In genomic region chr12:122984612-122985358, GRCh38 we compare ENCODE assay signal across 11 cellular contexts. TPM values are rescaled to one million over a fixed set of nuclear protein-coding genes. Genes with fewer than 3 reads are reported as not detected.
A peak's percentile ranks its signal among the peaks of the same experiment; 100 is the strongest.
DNase-seq lines count a peak whose midpoint lies in the region; ATAC-seq and TF ChIP-seq lines count a peak whose summit lies in the region.
"Had no signal": no experiment of that assay in that cellular context is flagged by ENCODE, and none has a peak within 500 bp of the region (broad histone marks: within the 10 kb centered on the region; RNA-seq: fewer than 3 reads in every experiment).

No MANE protein-coding gene starts in this region.

- H3K9ac ChIP-seq in parathyroid adenoma, result peak overlapping the region; percentile 61

- peaks cover 7% of the 10 kb centered on the region for H3K79me2 ChIP-seq in parathyroid adenoma

- H3K4me3 ChIP-seq in parathyroid adenoma (ENCODE audit: low read depth, low read length), result no peak overlapping the region

- H3K27me3 Mint-ChIP-seq in CD4-positive, alpha-beta T cell, result no peaks in the 10 kb centered on the region
- no peaks in the 10 kb centered on the region for H3K27me3 Mint-ChIP-seq in WTC11 (ENCODE audit: low read depth)

- no peaks in the 10 kb centered on the region for H3K36me3 ChIP-seq in parathyroid adenoma (ENCODE audit: control insufficient read depth, insufficient read depth, low read length)

- no peak for DNase-seq in CD4-positive, alpha-beta T cell
- DNase-seq in WTC11 (ENCODE audit: low spot score) (no peak), head of caudate nucleus (peak in 28 of 42 donors; percentile 27 to 70 (median 50)), NCI-H2081 (lab: John Stamatoyannopoulos, UW) (no peak), HUDEP-2 (lab: John Stamatoyannopoulos, UW; ENCODE audit: unreplicated experiment in 76 of 76) (no peak)
- DNase-seq: GOT3, NCI-H1694 had no signal

- CTCF ChIA-PET in CD4-positive, alpha-beta T cell (lab: Charles Lee), result interaction anchor here (0.5 kb wide), 1 partner anchor 34 kb away, joined by 3 read pairs; no protein-coding TSS in a partner anchor
- CTCF ChIA-PET in WTC11 (lab: Charles Lee), result interaction anchor here (0.8 to 1.1 kb wide), 2 partner anchors 11 to 254 kb away, joined by 3 read pairs; no protein-coding TSS in a partner anchor

- H3K36me3 Mint-ChIP-seq in CD4-positive, alpha-beta T cell (ENCODE audit: low read depth), result peaks cover 47% of the 10 kb centered on the region
- H3K36me3 Mint-ChIP-seq in WTC11, result peaks cover 4% of the 10 kb centered on the region; the same call in 1 of the 2 replicates

- H2AFZ ChIP-seq in parathyroid adenoma, result peak overlapping the region; percentile 88

- peak overlapping the region; percentile 26 for H3K4me2 ChIP-seq in parathyroid adenoma (ENCODE audit: low read length)

- no peaks in the 10 kb centered on the region for H3K9me3 Mint-ChIP-seq in CD4-positive, alpha-beta T cell
- H3K9me3 Mint-ChIP-seq in WTC11, result no peaks in the 10 kb centered on the region

- peaks cover 38% of the 10 kb centered on the region for H3K4me1 Mint-ChIP-seq in CD4-positive, alpha-beta T cell (ENCODE audit: low read depth)
- peaks cover 18% of the 10 kb centered on the region for H3K4me1 Mint-ChIP-seq in WTC11

- POLR2A ChIA-PET in CD4-positive, alpha-beta T cell (lab: Charles Lee), result interaction anchor here (1.0 kb wide), 3 partner anchors 9 to 248 kb away, joined by 3 to 4 read pairs (median 4); partner anchors contain the start of genes MPHOSPH9 and OGFOD2
- POLR2A ChIA-PET in WTC11 (lab: Charles Lee), result no interaction called here

- peak overlapping the region; percentile 68 for H3K4me3 Mint-ChIP-seq in CD4-positive, alpha-beta T cell
- H3K4me3 Mint-ChIP-seq in WTC11, result no peak overlapping the region

- no peak for TF ChIP-seq CTCF in CD4-positive, alpha-beta T cell (IDR thresholded peaks at IDR 0.05)
- no peak for TF ChIP-seq CTCF in WTC11 (IDR thresholded peaks at IDR 0.05)
- no peak for TF ChIP-seq CTCF in parathyroid adenoma (IDR thresholded peaks at IDR 0.05)

- intact Hi-C loops in CD4-positive, alpha-beta T cell (cut with DNase I, micrococcal nuclease), result no loop called here
- intact Hi-C loops in head of caudate nucleus (cut with DNase I), result loop anchor here (5.0 kb wide), 1 partner anchor 253 kb away; no protein-coding TSS in a partner anchor

- no peak for ATAC-seq in CD4-positive, alpha-beta T cell (ENCODE audit: poor library complexity)
- ATAC-seq in WTC11 (no peak), GM19023 (IDR thresholded peaks at IDR 0.05; ENCODE audit: unreplicated experiment) (no peak), GM21390 (IDR thresholded peaks at IDR 0.05; ENCODE audit: unreplicated experiment) (no peak)

- no peak overlapping the region for H3K27ac ChIP-seq in CD4-positive, alpha-beta T cell (ENCODE audit: low read depth, low read length)
- H3K27ac ChIP-seq in parathyroid adenoma, result peak overlapping the region; percentile 81
- H3K27ac ChIP-seq: epithelial cell of prostate had no signal

- no peaks in the 10 kb centered on the region for H3K9me3 ChIP-seq in CD4-positive, alpha-beta T cell (ENCODE audit: control insufficient read depth, low read length)
- no peaks in the 10 kb centered on the region for H3K9me3 ChIP-seq in parathyroid adenoma (ENCODE audit: control insufficient read depth, low read length)

- no peaks in the 10 kb centered on the region for H3K27me3 ChIP-seq in CD4-positive, alpha-beta T cell (ENCODE audit: control insufficient read depth, insufficient read depth, low read length)
- H3K27me3 ChIP-seq in parathyroid adenoma (ENCODE audit: control insufficient read depth, insufficient read depth, low read length), result no peaks in the 10 kb centered on the region

- H3K27ac Mint-ChIP-seq in CD4-positive, alpha-beta T cell, result peak overlapping the region; percentile 92
- peak overlapping the region; percentile 93 for H3K27ac Mint-ChIP-seq in WTC11

- peaks cover 31% of the 10 kb centered on the region for H3K4me1 ChIP-seq in parathyroid adenoma

TF ChIP-seq in WTC11, 78 proteins besides CTCF, POLR2A, EP300 and RAD21:
- TF ChIP-seq GABPB1 (CRISPR knock-in tag; IDR thresholded peaks at IDR 0.05), result peak; percentile 56; the same call in 1 of the 2 replicates
- no peak for TF ChIP-seq HMGXB4 (CRISPR knock-in tag; IDR thresholded peaks at IDR 0.05)

RNA-seq across cellular contexts. Expression of gene ARL6IP4, which starts 4.3 kb away (rescaled TPM):
- 100 to 1,000 TPM; 140 to 142 TPM for total RNA-seq in CD4-positive, alpha-beta T cell
- total RNA-seq in WTC11 (2021), result 133 to 150 TPM (median 146 TPM) in 3 replicates

RNA-seq across cellular contexts. Expression of gene OGFOD2, which starts 9.7 kb away (rescaled TPM):
- total RNA-seq in CD4-positive, alpha-beta T cell, result 10 to 100 TPM; 12.0 to 14.9 TPM
- 17.3 to 28.1 TPM (median 23.9 TPM) in 3 replicates for total RNA-seq in WTC11 (2021)

RNA-seq across cellular contexts. Expression of gene ABCB9, which starts 18.5 kb away (rescaled TPM):
- 1 to 10 TPM; 5.4 to 6.2 TPM for total RNA-seq in CD4-positive, alpha-beta T cell
- total RNA-seq in WTC11 (2021), result 4.8 to 6.3 TPM (median 5.8 TPM) in 3 replicates

Comparison
In these comparisons a context has a peak if more than half of its experiments do, and no peak if none do; other contexts are left out.
1. DNase-seq: peak in head of caudate nucleus (28 of 42); none in CD4-positive, alpha-beta T cell (0 of 10), WTC11 (single experiment), NCI-H2081 (0 of 2) and HUDEP-2 (0 of 76).